Comparison of ENCODE assay signal across 22 cellular contexts in the genomic region with DNA sequence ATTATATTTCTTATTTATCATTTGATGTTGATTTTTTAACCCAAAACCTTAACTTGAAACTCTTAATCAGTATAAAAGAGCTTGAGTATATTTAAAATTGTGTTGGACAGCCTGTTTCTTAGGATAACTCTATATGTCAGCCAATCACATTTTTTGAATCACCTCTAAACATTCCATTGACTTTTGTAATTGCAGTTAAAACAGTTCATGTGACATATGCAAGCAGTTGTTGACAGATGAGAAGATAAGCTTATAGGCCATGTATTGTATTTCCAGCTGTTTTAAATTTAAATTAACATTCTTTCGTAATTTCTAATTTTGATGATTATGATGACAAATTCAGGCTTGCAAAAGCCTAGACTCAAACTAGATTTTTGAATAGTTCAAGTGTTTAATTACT. TPM values are rescaled to one million over a fixed set of nuclear protein-coding genes. Genes with fewer than 3 reads are reported as not detected.
"Had no signal": no experiment of that assay in that cellular context is flagged by ENCODE, and none has a peak within 500 bp of the region (broad histone marks: within the 10 kb centered on the region; RNA-seq: fewer than 3 reads in every experiment).

No MANE protein-coding gene starts in this region.

- H3K9me3 Mint-ChIP-seq: activated B cell treated with CpG ODN at 0.5 μM for 24 hours; activated CD4-positive, alpha-beta memory T cell treated with anti-CD3 and anti-CD28 coated beads for 36 hours; central memory CD8-positive, alpha-beta T cell had no signal

- ATAC-seq: body of pancreas, left colon, lower lobe of right lung, natural killer cell, right lobe of liver had no signal

- H3K27ac Mint-ChIP-seq: activated B cell treated with CpG ODN at 0.5 μM for 24 hours; activated CD4-positive, alpha-beta memory T cell treated with anti-CD3 and anti-CD28 coated beads for 36 hours; activated naive CD8-positive, alpha-beta T cell; natural killer cell had no signal

- H3K27ac ChIP-seq: body of pancreas, esophagus squamous epithelium, hepatocyte, lower lobe of right lung, neutrophil, parathyroid adenoma, right lobe of liver, testis, upper lobe of left lung had no signal

- H3K79me2 ChIP-seq: hepatocyte, parathyroid adenoma had no signal

- H3K36me3 Mint-ChIP-seq: activated CD4-positive, alpha-beta memory T cell treated with anti-CD3 and anti-CD28 coated beads for 36 hours; activated naive CD8-positive, alpha-beta T cell; natural killer cell had no signal

- H3K4me1 Mint-ChIP-seq: activated B cell treated with CpG ODN at 0.5 μM for 24 hours; central memory CD8-positive, alpha-beta T cell; natural killer cell had no signal

- H3K27me3 ChIP-seq: body of pancreas, esophagus squamous epithelium, hepatocyte, neutrophil, right lobe of liver, testis, upper lobe of left lung had no signal

- H3K4me2 ChIP-seq: hepatocyte, smooth muscle cell had no signal

- H3K4me3 ChIP-seq: body of pancreas, esophagus squamous epithelium, hepatocyte, lower lobe of right lung, right lobe of liver, smooth muscle cell, testis, upper lobe of left lung had no signal

- H3K9me3 ChIP-seq: body of pancreas, esophagus squamous epithelium, lower lobe of right lung, neutrophil, right lobe of liver, testis, upper lobe of left lung had no signal

- H3K9ac ChIP-seq: parathyroid adenoma had no signal

- H3K36me3 ChIP-seq: esophagus squamous epithelium, lower lobe of right lung, neutrophil, right lobe of liver, upper lobe of left lung had no signal

- H3K4me3 Mint-ChIP-seq: activated B cell treated with CpG ODN at 0.5 μM for 24 hours; activated CD4-positive, alpha-beta memory T cell treated with anti-CD3 and anti-CD28 coated beads for 36 hours; activated naive CD8-positive, alpha-beta T cell; central memory CD8-positive, alpha-beta T cell; natural killer cell had no signal

- DNase-seq: activated B cell treated with CpG ODN at 0.5 μM for 24 hours; activated CD4-positive, alpha-beta memory T cell treated with anti-CD3 and anti-CD28 coated beads for 36 hours; activated CD4-positive, alpha-beta T cell treated with anti-CD3 and anti-CD28 coated beads for 4 hours; activated T-cell treated with anti-CD3 and anti-CD28 coated beads for 4 hours; amygdala; body of pancreas; cortex of kidney; esophagus squamous epithelium; foreskin fibroblast; left colon; lower lobe of right lung; natural killer cell; right lobe of liver; stimulated activated CD4-positive, alpha-beta T cell treated with anti-CD3 and anti-CD28 coated beads, Interleukin-4, amount 100 ng/mL, for 1 hour; testis; upper lobe of left lung had no signal

- H3K27me3 Mint-ChIP-seq: activated B cell treated with CpG ODN at 0.5 μM for 24 hours; activated CD4-positive, alpha-beta memory T cell treated with anti-CD3 and anti-CD28 coated beads for 36 hours; central memory CD8-positive, alpha-beta T cell had no signal

- H2AFZ ChIP-seq: hepatocyte, parathyroid adenoma had no signal

- H3K4me1 ChIP-seq: body of pancreas, lower lobe of right lung, parathyroid adenoma, right lobe of liver, testis, upper lobe of left lung had no signal

RNA-seq across cellular contexts. Expression of gene VEGFC, which starts 17.4 kb away (rescaled TPM):
- total RNA-seq: activated B cell treated with CpG ODN at 0.5 μM for 24 hours; activated CD4-positive, alpha-beta memory T cell treated with anti-CD3 and anti-CD28 coated beads for 36 hours; natural killer cell had no signal
